In the genomic region with DNA sequence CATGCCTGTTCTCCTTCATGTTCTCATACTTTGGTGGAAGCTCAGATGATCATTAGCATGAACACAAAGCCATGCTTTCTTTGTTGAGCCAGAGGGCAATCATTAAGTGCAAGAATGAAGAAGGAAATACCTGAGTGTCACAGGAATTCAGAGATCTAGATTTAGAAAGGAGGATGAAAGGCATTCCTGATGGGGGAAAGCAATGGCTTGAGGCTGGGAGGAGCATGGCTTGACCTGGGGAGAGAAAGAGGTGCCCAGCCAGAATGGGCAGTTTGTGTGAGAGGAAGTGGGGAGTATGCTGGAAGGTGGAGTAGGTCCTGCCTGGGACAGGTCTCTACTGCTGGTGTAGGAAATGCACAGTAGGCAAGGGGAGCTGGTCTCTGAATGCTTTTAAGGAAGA, we compare ENCODE assay signal across 23 cellular contexts. TPM values are rescaled to one million over a fixed set of nuclear protein-coding genes. Genes with fewer than 3 reads are reported as not detected.
A peak's percentile ranks its signal among the peaks of the same experiment; 100 is the strongest.
DNase-seq lines count a peak whose midpoint lies in the region; ATAC-seq, FAIRE-seq and TF ChIP-seq lines count a peak whose summit lies in the region.
"Had no signal": no experiment of that assay in that cellular context is flagged by ENCODE, and none has a peak within 500 bp of the region (broad histone marks: within the 10 kb centered on the region; RNA-seq: fewer than 3 reads in every experiment).

No MANE protein-coding gene starts in this region.

- peaks cover 29% of the 10 kb centered on the region for H3K9me3 Mint-ChIP-seq in MCF 10A (ENCODE audit: unreplicated experiment)
- H3K9me3 Mint-ChIP-seq in CD8-positive, alpha-beta memory T cell, result peaks cover 7 to 18% (median 11%) of the 10 kb centered on the region in 5 donors
- H3K9me3 Mint-ChIP-seq: natural killer cell treated with Interleukin-12 subunit alpha and Interleukin-12 subunit beta and Interleukin-15 and Interleukin-18, amount 100 ng/mL, for 72 hours; stimulated activated naive CD8-positive, alpha-beta T cell treated with anti-CD3 and anti-CD28 coated beads, Interleukin-15, Interleukin-2, amounts not matched to agents 100 ng/mL and 50 ng/mL, for 24 hours had no signal

- H3K36me3 Mint-ChIP-seq in MCF 10A (ENCODE audit: insufficient read depth, unreplicated experiment), result no peaks in the 10 kb centered on the region
- no peaks in the 10 kb centered on the region for H3K36me3 Mint-ChIP-seq in CD8-positive, alpha-beta memory T cell

- TF ChIP-seq EP300 in K562 (IDR thresholded peaks at IDR 0.05; ENCODE audit: low read length), result no peak

- TF ChIP-seq RAD21 in K562 (CRISPR knock-in tag; conservative IDR thresholded peaks at IDR 0.05 in 1 of 2, IDR thresholded peaks at IDR 0.05 in 1 of 2), result no peak

- H3K9ac ChIP-seq in mammary epithelial cell (ENCODE audit: insufficient read depth, low read length) (no peak overlapping the region), K562 (ENCODE audit: insufficient read depth in 1 of 2, low read depth in 2 of 2, low read length in 2 of 2) (peak overlapping the region in 1 of 2 experiments; percentile 48; a peak in 2 of 4 replicates)

- DNase-seq in mammary epithelial cell (peak; percentile 21), MCF 10A (ENCODE audit: unreplicated experiment) (no peak), K562 (ENCODE audit: extremely low read depth in 1 of 4, low spot score in 3 of 4) (no peak), kidney glomerular epithelial cell (lab: John Stamatoyannopoulos, UW) (peak; percentile 57), vagina (ENCODE audit: extremely low spot score in 2 of 2) (peak; percentile 49 to 67), G401 (ENCODE audit: low spot score) (no peak)
- no peak for DNase-seq in CD8-positive, alpha-beta memory T cell
- DNase-seq: activated CD4-positive, alpha-beta T cell treated with anti-CD3 and anti-CD28 coated beads for 48 hours; activated gamma-delta T cell; effector CD4-positive, alpha-beta T cell; esophagus squamous epithelium; NCI-H1105 treated with DMSO at 0.1 percent for 48 hours; NCI-H2107; NCI-H510A treated with DMSO at 0.1 percent for 48 hours; posterior cingulate gyrus had no signal

- POLR2A ChIA-PET in MCF 10A (lab: Yijun Ruan, JAX) (interaction anchor here (1.0 to 1.4 kb wide), 2 partner anchors 17 to 22 kb away, joined by 3 to 4 read pairs; no protein-coding TSS in a partner anchor), K562 (lab: Yijun Ruan, JAX) (interaction anchor here (1.2 kb wide), 1 partner anchor 64 kb away, joined by 3 read pairs; no protein-coding TSS in a partner anchor)
- POLR2A ChIA-PET in CD8-positive, alpha-beta memory T cell (lab: Charles Lee), result no interaction called here

- H3K79me2 ChIP-seq in mammary epithelial cell (ENCODE audit: insufficient read depth, low read length) (no peaks in the 10 kb centered on the region), K562 (ENCODE audit: control insufficient read depth, insufficient read depth, low read length) (no peaks in the 10 kb centered on the region)

- H3K4me3 Mint-ChIP-seq in MCF 10A (ENCODE audit: unreplicated experiment), result no peak overlapping the region
- no peak overlapping the region for H3K4me3 Mint-ChIP-seq in CD8-positive, alpha-beta memory T cell
- H3K4me3 Mint-ChIP-seq: B cell; natural killer cell treated with Interleukin-12 subunit alpha and Interleukin-12 subunit beta and Interleukin-15 and Interleukin-18, amount 100 ng/mL, for 72 hours; stimulated activated naive CD8-positive, alpha-beta T cell treated with anti-CD3 and anti-CD28 coated beads, Interleukin-15, Interleukin-2, amounts not matched to agents 100 ng/mL and 50 ng/mL, for 24 hours had no signal

- no peaks in the 10 kb centered on the region for H3K27me3 Mint-ChIP-seq in MCF 10A (ENCODE audit: insufficient read depth, unreplicated experiment)
- peaks cover 22 to 54% of the 10 kb centered on the region in 2 donors for H3K27me3 Mint-ChIP-seq in CD8-positive, alpha-beta memory T cell

- no peaks in the 10 kb centered on the region for H3K4me1 Mint-ChIP-seq in MCF 10A (ENCODE audit: insufficient read depth, unreplicated experiment)
- H3K4me1 Mint-ChIP-seq in CD8-positive, alpha-beta memory T cell, result no peaks in the 10 kb centered on the region
- H3K4me1 Mint-ChIP-seq: B cell had no signal

- H3K36me3 ChIP-seq in mammary epithelial cell (ENCODE audit: insufficient read depth, low read length) (no peaks in the 10 kb centered on the region), K562 (ENCODE audit: control insufficient read depth, insufficient read depth, low read length) (no peaks in the 10 kb centered on the region), vagina (no peaks in the 10 kb centered on the region)
- no peaks in the 10 kb centered on the region for H3K36me3 ChIP-seq in CD8-positive, alpha-beta memory T cell (ENCODE audit: insufficient read depth, low read length)
- H3K36me3 ChIP-seq: esophagus squamous epithelium, HAP-1, tibial nerve had no signal

- H3K9me3 ChIP-seq in mammary epithelial cell (replicated peaks; ENCODE audit: insufficient read depth, low read length), result peaks cover 5% of the 10 kb centered on the region
- H3K9me3 ChIP-seq in K562 (replicated peaks; ENCODE audit: control insufficient read depth, insufficient read depth, low read depth, low read length), result peaks cover 9% of the 10 kb centered on the region; the same call in 1 of the 2 replicates
- no peaks in the 10 kb centered on the region for H3K9me3 ChIP-seq in vagina
- no peaks in the 10 kb centered on the region for H3K9me3 ChIP-seq in CD8-positive, alpha-beta memory T cell (ENCODE audit: low read length)
- H3K9me3 ChIP-seq: HAP-1 had no signal

- TF ChIP-seq CTCF in mammary epithelial cell (conservative IDR thresholded peaks at IDR 0.05 in 1 of 2, IDR thresholded peaks at IDR 0.05 in 1 of 2; ENCODE audit: extremely low read depth in 1 of 2, insufficient read depth in 1 of 2, low read depth in 1 of 2, low read length in 2 of 2) (no peak), MCF 10A (IDR thresholded peaks at IDR 0.05; ENCODE audit: unreplicated experiment) (no peak), K562 (IDR thresholded peaks at IDR 0.05 in 2 of 3, conservative IDR thresholded peaks at IDR 0.05 in 1 of 3; ENCODE audit: insufficient read depth in 2 of 3, low read depth in 1 of 3, low read length in 3 of 3) (no peak), vagina (IDR thresholded peaks at IDR 0.05) (no peak)

- ATAC-seq in K562, result peak; percentile 5
- no peak for ATAC-seq in HG03159 (IDR thresholded peaks at IDR 0.05; ENCODE audit: unreplicated experiment)
- ATAC-seq: natural killer cell treated with Interleukin-12 subunit alpha and Interleukin-12 subunit beta and Interleukin-15 and Interleukin-18, amount 100 ng/mL, for 72 hours had no signal

- H3K4me3 ChIP-seq in mammary epithelial cell (replicated peaks in 1 of 3; ENCODE audit: insufficient read depth in 1 of 3, low read depth in 2 of 3, low read length in 3 of 3), result no peak overlapping the region
- H3K4me3 ChIP-seq in K562, result no peak overlapping the region
- no peak overlapping the region for H3K4me3 ChIP-seq in vagina
- H3K4me3 ChIP-seq in CD8-positive, alpha-beta memory T cell (ENCODE audit: low read length), result no peak overlapping the region
- H3K4me3 ChIP-seq: esophagus squamous epithelium, HAP-1, tibial nerve had no signal

- H3K27ac Mint-ChIP-seq in MCF 10A (ENCODE audit: low read depth, unreplicated experiment), result no peak overlapping the region
- no peak overlapping the region for H3K27ac Mint-ChIP-seq in CD8-positive, alpha-beta memory T cell
- H3K27ac Mint-ChIP-seq: B cell; natural killer cell treated with Interleukin-12 subunit alpha and Interleukin-12 subunit beta and Interleukin-15 and Interleukin-18, amount 100 ng/mL, for 72 hours; stimulated activated naive CD8-positive, alpha-beta T cell treated with anti-CD3 and anti-CD28 coated beads, Interleukin-15, Interleukin-2, amounts not matched to agents 100 ng/mL and 50 ng/mL, for 24 hours had no signal

- no peak for TF ChIP-seq POLR2A in K562 (conservative IDR thresholded peaks at IDR 0.05)
- TF ChIP-seq POLR2A in vagina (IDR thresholded peaks at IDR 0.05), result no peak

- dilution Hi-C loops in mammary epithelial cell (cut with HindIII; ENCODE audit: low sequenced_read_pairs), result no loop called here

- CTCF ChIA-PET in mammary epithelial cell (lab: Charles Lee; ENCODE audit: low non-redundant PET) (no interaction called here), MCF 10A (lab: Yijun Ruan, JAX) (interaction anchor here (1.0 to 1.2 kb wide), 2 partner anchors 20 to 260 kb away, joined by 3 read pairs; no protein-coding TSS in a partner anchor), K562 (lab: Yijun Ruan, JAX; ENCODE audit: low intra/inter-chr PET ratio) (no interaction called here)
- CTCF ChIA-PET in CD8-positive, alpha-beta memory T cell (lab: Charles Lee), result no interaction called here

- peaks cover 3% of the 10 kb centered on the region for H3K9me1 ChIP-seq in K562 (ENCODE audit: control insufficient read depth, insufficient read depth, low read length)

- H3K27ac ChIP-seq in mammary epithelial cell (ENCODE audit: insufficient read depth, low read depth, low read length) (peak overlapping the region; percentile 83), K562 (ENCODE audit: extremely low read depth, low read depth, low read length) (peak overlapping the region; percentile 80; the same call in 2 of the 3 replicates), vagina (no peak overlapping the region)
- H3K27ac ChIP-seq in CD8-positive, alpha-beta memory T cell (ENCODE audit: low read depth, low read length), result no peak overlapping the region
- H3K27ac ChIP-seq: 22Rv1, esophagus squamous epithelium, tibial nerve had no signal

- FAIRE-seq in K562 (lab: Jason Lieb, UNC), result no peak
- FAIRE-seq: TTC549 had no signal

- peak overlapping the region; percentile 64 for H2AFZ ChIP-seq in mammary epithelial cell (ENCODE audit: low read depth, low read length)
- H2AFZ ChIP-seq in K562 (ENCODE audit: low read depth, low read length), result peak overlapping the region; percentile 76; the same call in 1 of the 2 replicates

- intact Hi-C loops in mammary epithelial cell (cut with micrococcal nuclease) (loop anchor here (1.0 kb wide), 1 partner anchor 20 kb away; no protein-coding TSS in a partner anchor), MCF 10A (cut with micrococcal nuclease) (no loop called here), K562 (cut with micrococcal nuclease) (no loop called here), vagina (cut with DNase I) (no loop called here)

- H3K27me3 ChIP-seq in mammary epithelial cell (ENCODE audit: insufficient read depth, low read length) (no peaks in the 10 kb centered on the region), K562 (ENCODE audit: control insufficient read depth in 2 of 2, insufficient read depth in 2 of 2, low read length in 2 of 2) (no peaks in the 10 kb centered on the region), vagina (no peaks in the 10 kb centered on the region)
- H3K27me3 ChIP-seq in CD8-positive, alpha-beta memory T cell (ENCODE audit: insufficient read depth, low read length, poor library complexity, severe bottlenecking), result peaks cover 3% of the 10 kb centered on the region
- H3K27me3 ChIP-seq: tibial nerve had no signal

- H3K4me2 ChIP-seq in mammary epithelial cell (ENCODE audit: insufficient read depth, low read depth, low read length) (peak overlapping the region; percentile 65), K562 (ENCODE audit: insufficient read depth, low read length) (peak overlapping the region; percentile 72)

- peaks cover 47% of the 10 kb centered on the region for H3K4me1 ChIP-seq in mammary epithelial cell (ENCODE audit: insufficient read depth, low read length)
- H3K4me1 ChIP-seq in K562 (replicated peaks in 1 of 2; ENCODE audit: control insufficient read depth in 2 of 2, insufficient read depth in 2 of 2, low read length in 2 of 2), result peaks cover 13 to 52% of the 10 kb centered on the region in 2 experiments; a peak in 4 of 5 replicates
- H3K4me1 ChIP-seq in vagina, result peaks cover 7% of the 10 kb centered on the region
- no peaks in the 10 kb centered on the region for H3K4me1 ChIP-seq in CD8-positive, alpha-beta memory T cell (ENCODE audit: insufficient read depth, low read length)
- H3K4me1 ChIP-seq: HAP-1, tibial nerve had no signal

- BruUV-seq in mammary epithelial cell (replicated peaks; lab: Mats Ljungman, UMichigan) (no TSS peak), MCF 10A (replicated peaks; lab: Mats Ljungman, UMichigan) (no TSS peak), K562 (replicated peaks; lab: Mats Ljungman, UMichigan) (no TSS peak)

- no peaks in the 10 kb centered on the region for H4K20me1 ChIP-seq in mammary epithelial cell (ENCODE audit: insufficient read depth, low read length)
- no peaks in the 10 kb centered on the region for H4K20me1 ChIP-seq in K562 (replicated peaks; ENCODE audit: control insufficient read depth, insufficient read depth, low read length)

- in situ Hi-C loops in mammary epithelial cell (cut with MboI; ENCODE audit: low sequenced_read_pairs in 2 of 2), result loop anchor here in 1 of 2 donors (25.0 kb wide), 1 partner anchor 250 kb away; a partner anchor contains a TSS
- in situ Hi-C loops in K562 (cut with MboI), result no loop called here
- in situ Hi-C loops in G401 (cut with HindIII; ENCODE audit: low sequenced_read_pairs), result no loop called here

RNA-seq across cellular contexts. Expression of a gene that starts 35.1 kb away (rescaled TPM):
- total RNA-seq in mammary epithelial cell, result 10 to 100 TPM; 12.5 to 30.0 TPM
- 11.2 TPM for polyA plus RNA-seq in mammary epithelial cell
- polyA minus RNA-seq in mammary epithelial cell, result 12.7 TPM
- total RNA-seq in MCF 10A (2022), result 4.2 and 4.7 TPM in 2 replicates
- total RNA-seq in K562 (2011; cell fraction: chromatin; rRNA removed; ENCODE audit: low replicate concordance), result 0.28 and 2.2 TPM in 2 replicates
- 0.53 and 1.0 TPM in 2 replicates for total RNA-seq in K562 (2011; cell fraction: nucleolus; rRNA removed)
- 0.53 and 0.59 TPM in 2 replicates for total RNA-seq in K562 (2011; cell fraction: nucleoplasm; rRNA removed)
- not detected in 2 replicates for total RNA-seq in K562 (2014; rRNA removed)
- not detected in 2 replicates for total RNA-seq in K562 (2014; rRNA removed; fragmentation: Illumina TruSeq; extraction: Trizol)
- 0.04 TPM in 1 of 2 replicates, not detected in the other for total RNA-seq in K562 (2015; rRNA removed; fragmentation: Illumina TruSeq; extraction: Trizol)
- total RNA-seq in K562 (2021), result 0.04 and 0.31 TPM in 2 replicates
- polyA plus RNA-seq in K562 (2011; rRNA removed), result 0.26 and 0.76 TPM in 2 replicates
- polyA plus RNA-seq in K562 (2011; cell fraction: cytosol; rRNA removed), result 0.39 and 0.62 TPM in 2 replicates
- 3.3 and 5.9 TPM in 2 replicates for polyA plus RNA-seq in K562 (2011; cell fraction: nucleus; rRNA removed)
- polyA plus RNA-seq in K562 (2012), result 0.08 and 0.17 TPM in 2 replicates
- polyA plus RNA-seq in K562 (2014; fragmentation: Illumina TruSeq; extraction: Trizol), result 0.04 TPM in 1 of 2 replicates, not detected in the other
- not detected for polyA plus RNA-seq in K562 (2014; fragmentation: Nextera tagmentation; extraction: Ambion mirVana)
- polyA plus RNA-seq in K562 (2014; rRNA removed), result 0.05 and 0.11 TPM in 2 replicates
- not detected in 2 replicates for polyA minus RNA-seq in K562 (2011; rRNA and poly(A)+ RNA removed)
- polyA minus RNA-seq in K562 (2011; cell fraction: cytosol; rRNA and poly(A)+ RNA removed), result not detected in 2 replicates
- 1.1 and 2.2 TPM in 2 replicates for polyA minus RNA-seq in K562 (2011; cell fraction: nucleus; rRNA and poly(A)+ RNA removed)
- 13.5 TPM for total RNA-seq in vagina
- total RNA-seq in G401 (2014; rRNA removed; shearing (Covaris generic)), result 4.1 and 5.0 TPM in 2 replicates
- total RNA-seq in CD8-positive, alpha-beta memory T cell, result under 1 TPM in 1 of 2 experiments, not detected in 1; 0.13 TPM
- not detected for polyA plus RNA-seq in CD8-positive, alpha-beta memory T cell
- total RNA-seq: B cell; natural killer cell treated with Interleukin-12 subunit alpha and Interleukin-12 subunit beta and Interleukin-15 and Interleukin-18, amount 100 ng/mL, for 72 hours had no signal

Comparison
In these comparisons a context has a peak if more than half of its experiments do, and no peak if none do; other contexts are left out.
1. DNase-seq: peak in mammary epithelial cell (single experiment), kidney glomerular epithelial cell (single experiment) and vagina (2 of 2); none in MCF 10A (single experiment), K562 (0 of 4), G401 (single experiment) and CD8-positive, alpha-beta memory T cell (0 of 5).
2. H3K27ac ChIP-seq: peak in mammary epithelial cell (single experiment) and K562 (single experiment); none in vagina (single experiment) and CD8-positive, alpha-beta memory T cell (single experiment).